ENCODE assay signal across 6 cellular contexts in the genomic region with DNA sequence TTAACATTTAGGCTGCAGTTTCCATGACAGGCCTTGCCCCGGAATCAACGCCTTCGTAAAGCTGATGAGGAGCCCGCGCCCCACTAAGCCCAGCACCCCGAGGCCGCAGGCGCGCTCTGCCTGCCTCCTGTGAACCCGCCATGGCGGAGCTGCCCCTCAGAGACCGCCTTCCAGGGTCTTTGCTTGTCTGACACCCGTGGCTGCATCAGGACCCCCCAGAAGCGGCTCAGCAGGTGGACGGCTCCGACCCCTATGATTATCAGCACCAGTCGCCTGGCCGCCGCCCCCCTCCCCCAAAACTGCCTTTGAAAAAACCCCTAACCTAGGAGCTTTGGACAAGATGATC. TPM values are rescaled to one million over a fixed set of nuclear protein-coding genes. Genes with fewer than 3 reads are reported as not detected.
DNase-seq lines count a peak whose midpoint lies in the region; ATAC-seq and TF ChIP-seq lines count a peak whose summit lies in the region.

No MANE protein-coding gene starts in this region.

- POLR2A ChIA-PET in activated B cell treated with CpG ODN at 0.5 μM for 24 hours (lab: Charles Lee), result interaction anchor here (0.6 to 2.0 kb wide), 5 partner anchors 12 to 190 kb away, joined by 3 to 9 read pairs (median 6); a partner anchor contains a TSS

- ATAC-seq in activated B cell treated with CpG ODN at 0.5 μM for 24 hours (ENCODE audit: low read depth) (no peak), GM19467 (IDR thresholded peaks at IDR 0.05; ENCODE audit: unreplicated experiment) (no peak), GM21381 (IDR thresholded peaks at IDR 0.05; ENCODE audit: unreplicated experiment) (no peak)

- DNase-seq in activated B cell treated with CpG ODN at 0.5 μM for 24 hours (no peak), ACHN (no peak)

- no peak overlapping the region for H3K27ac Mint-ChIP-seq in activated B cell treated with CpG ODN at 0.5 μM for 24 hours

- H3K4me2 ChIP-seq in BLaER1, result peak overlapping the region; percentile 98

- in situ Hi-C loops in ACHN (cut with HindIII; ENCODE audit: low pct_ligation_motif_present, low pct_unique_long_range_greater_than_20kb, low sequenced_read_pairs), result no loop called here

- peak overlapping the region; percentile 91; the same call in 1 of the 2 replicates for H3K4me3 ChIP-seq in BLaER1
- H3K4me3 ChIP-seq in liver (ENCODE audit: low read depth in 1 of 3, low read length in 3 of 3), result peak overlapping the region; percentile 6 to 97 (median 91)

- H3K4me1 ChIP-seq in BLaER1 (peaks cover 39% of the 10 kb centered on the region), liver (ENCODE audit: control insufficient read depth in 4 of 4, insufficient read depth in 4 of 4, low read length in 3 of 4) (peaks cover 6 to 35% (median 18%) of the 10 kb centered on the region in 4 donors)

- CTCF ChIA-PET in activated B cell treated with CpG ODN at 0.5 μM for 24 hours (lab: Charles Lee), result interaction anchor here (1.0 to 1.7 kb wide), 5 partner anchors 9 to 43 kb away, joined by 3 to 6 read pairs (median 4); a partner anchor contains a TSS

- no peaks in the 10 kb centered on the region for H3K9me3 Mint-ChIP-seq in activated B cell treated with CpG ODN at 0.5 μM for 24 hours

- H3K9me3 ChIP-seq in BLaER1 (no peaks in the 10 kb centered on the region), liver (ENCODE audit: control insufficient read depth in 4 of 4, low read length in 3 of 4) (no peaks in the 10 kb centered on the region)

- H3K4me3 Mint-ChIP-seq in activated B cell treated with CpG ODN at 0.5 μM for 24 hours, result peak overlapping the region; percentile 82

- WGBS in liver, result 44% methylated on average over 19 of the region's 19 CpGs

- peaks cover 41% of the 10 kb centered on the region for H3K4me1 Mint-ChIP-seq in activated B cell treated with CpG ODN at 0.5 μM for 24 hours

- H3K27me3 ChIP-seq in BLaER1 (no peaks in the 10 kb centered on the region), liver (ENCODE audit: control insufficient read depth in 4 of 4, insufficient read depth in 4 of 4, low read length in 3 of 4) (no peaks in the 10 kb centered on the region)

- intact Hi-C loops in activated B cell treated with CpG ODN at 0.5 μM for 24 hours (cut with micrococcal nuclease), result loop anchor here (2.0 kb wide), 1 partner anchor 28 kb away; a partner anchor contains a TSS

- H3K36me3 ChIP-seq in BLaER1 (peaks cover 74% of the 10 kb centered on the region), liver (ENCODE audit: control insufficient read depth in 4 of 4, insufficient read depth in 3 of 4, low read depth in 1 of 4, low read length in 3 of 4) (peaks cover 4 to 29% (median 7%) of the 10 kb centered on the region in 4 donors)

- H4K20me1 ChIP-seq in BLaER1, result peaks cover 82% of the 10 kb centered on the region

- H3K27me3 Mint-ChIP-seq in activated B cell treated with CpG ODN at 0.5 μM for 24 hours, result no peaks in the 10 kb centered on the region

- TF ChIP-seq RAD21 in liver (IDR thresholded peaks at IDR 0.05), result no peak

- H3K9ac ChIP-seq in BLaER1, result peak overlapping the region; percentile 93; the same call in 1 of the 2 replicates
- peak overlapping the region in 1 of 2 donors; percentile 64 for H3K9ac ChIP-seq in liver (ENCODE audit: low read depth in 1 of 2, low read length in 2 of 2)

- TF ChIP-seq CTCF in activated B cell treated with CpG ODN at 0.5 μM for 24 hours (IDR thresholded peaks at IDR 0.05) (no peak), liver (IDR thresholded peaks at IDR 0.05; ENCODE audit: low read depth, low read length, missing input control) (no peak)

- peaks cover 47% of the 10 kb centered on the region for H3K36me3 Mint-ChIP-seq in activated B cell treated with CpG ODN at 0.5 μM for 24 hours (ENCODE audit: low read depth)

- H3K27ac ChIP-seq in BLaER1 (peak overlapping the region; percentile 88; the same call in 1 of the 2 replicates), liver (ENCODE audit: low read depth in 1 of 2, low read length in 2 of 2) (peak overlapping the region; percentile 73 to 80)

TF ChIP-seq in liver, 16 proteins besides CTCF, POLR2A, EP300 and RAD21:
- TF ChIP-seq YY1 (IDR thresholded peaks at IDR 0.05) (no peak), HNF4A (conservative IDR thresholded peaks at IDR 0.05) (no peak), HNF4G (IDR thresholded peaks at IDR 0.05) (no peak)

RNA-seq across cellular contexts. Expression of a gene that starts 0.5 kb away (rescaled TPM):
- total RNA-seq in activated B cell treated with CpG ODN at 0.5 μM for 24 hours (39.4 and 43.0 TPM in 2 replicates), liver (10 to 100 TPM in 1 of 2 donors, 1 to 10 TPM in 1; 9.4 to 18.9 TPM)
- 10 to 100 TPM in 1 of 2 donors, 1 to 10 TPM in 1; 7.9 to 15.1 TPM for polyA plus RNA-seq in liver

RNA-seq across cellular contexts. Expression of a gene that starts 11.1 kb away (rescaled TPM):
- total RNA-seq in activated B cell treated with CpG ODN at 0.5 μM for 24 hours (21.9 and 25.1 TPM in 2 replicates), liver (1 to 10 TPM; 7.0 to 7.1 TPM)
- polyA plus RNA-seq in liver, result 1 to 10 TPM; 2.4 to 7.0 TPM

RNA-seq across cellular contexts. Expression of a gene that starts 26.3 kb away (rescaled TPM):
- total RNA-seq in activated B cell treated with CpG ODN at 0.5 μM for 24 hours (56.9 and 58.3 TPM in 2 replicates), liver (10 to 100 TPM in 1 of 2 donors, 1 to 10 TPM in 1; 9.8 to 31.6 TPM)
- polyA plus RNA-seq in liver, result 10 to 100 TPM; 19.9 to 26.9 TPM

RNA-seq across cellular contexts. Expression of a gene that starts 27.6 kb away (rescaled TPM):
- 26.0 and 32.9 TPM in 2 replicates for total RNA-seq in activated B cell treated with CpG ODN at 0.5 μM for 24 hours
- 10 to 100 TPM; 31.7 to 34.4 TPM for total RNA-seq in liver
- 100 to 1,000 TPM in 1 of 2 donors, 10 to 100 TPM in 1; 64.3 to 120 TPM for polyA plus RNA-seq in liver

RNA-seq across cellular contexts. Expression of a gene that starts 29.0 kb away (rescaled TPM):
- total RNA-seq in activated B cell treated with CpG ODN at 0.5 μM for 24 hours (5.5 and 6.1 TPM in 2 replicates), liver (1 to 10 TPM in 1 of 2 donors, under 1 TPM in 1; 0.75 to 6.5 TPM)
- 1 to 10 TPM; 1.0 to 3.3 TPM for polyA plus RNA-seq in liver
